In the genomic region with DNA sequence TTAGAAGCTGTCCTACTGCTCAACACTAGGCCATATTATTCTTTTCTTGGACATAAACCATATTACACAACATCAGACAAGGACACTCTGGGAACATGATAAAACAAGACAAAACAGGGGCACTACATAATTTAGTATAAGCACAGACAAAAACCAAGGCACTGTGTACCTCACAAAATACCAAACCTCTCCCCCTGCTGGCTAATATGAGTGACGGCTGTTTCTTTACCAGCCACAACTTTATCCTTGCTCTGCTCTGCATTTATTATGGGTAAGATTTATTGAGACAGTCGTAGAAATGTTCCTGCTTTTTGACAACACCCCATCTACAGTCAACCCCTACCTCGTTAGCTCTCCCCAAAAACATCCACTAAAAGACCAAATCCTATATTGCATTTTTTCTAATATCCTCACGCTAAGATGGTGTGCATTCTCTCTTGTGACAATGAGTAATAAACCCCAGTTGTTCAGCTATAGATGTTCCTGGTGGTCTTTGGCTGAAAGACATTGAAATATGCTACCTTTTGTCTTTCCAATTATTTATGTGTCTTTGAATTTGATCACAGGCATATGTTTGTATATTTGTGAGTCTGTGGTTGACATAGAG, we compare ENCODE assay signal across 9 cellular contexts. TPM values are rescaled to one million over a fixed set of nuclear protein-coding genes. Genes with fewer than 3 reads are reported as not detected.
A peak's percentile ranks its signal among the peaks of the same experiment; 100 is the strongest.
DNase-seq lines count a peak whose midpoint lies in the region; ATAC-seq, FAIRE-seq and TF ChIP-seq lines count a peak whose summit lies in the region.
"Had no signal": no experiment of that assay in that cellular context is flagged by ENCODE, and none has a peak within 500 bp of the region (broad histone marks: within the 10 kb centered on the region; RNA-seq: fewer than 3 reads in every experiment).

No MANE protein-coding gene starts in this region.

- WGBS in A549 (ENCODE audit: missing lambda C conversion rate): 39% methylated on average over 4 of the region's 4 CpGs
- WGBS in GM23248 (ENCODE audit: low coverage in 1 of 2, low lambda C conversion rate in 2 of 2, missing lambda C conversion rate in 2 of 2), 2 experiments: 53 to 57% methylated on average over 4 of the region's 4 CpGs

- no peaks in the 10 kb centered on the region for H3K79me2 ChIP-seq in GM23248 (ENCODE audit: insufficient read depth)

- ATAC-seq in A549 (peak; percentile 68 to 81; a peak in 4 of 6 replicates), HG02938 (IDR thresholded peaks at IDR 0.05; ENCODE audit: unreplicated experiment) (no peak), HG03280 (IDR thresholded peaks at IDR 0.05; ENCODE audit: unreplicated experiment) (no peak), GM18517 (IDR thresholded peaks at IDR 0.05; ENCODE audit: unreplicated experiment) (no peak)

- peak; percentile 42 for TF ChIP-seq CTCF in A549 (IDR thresholded peaks at IDR 0.05)

- H3K9me3 ChIP-seq in A549 (no peaks in the 10 kb centered on the region), GM23248 (ENCODE audit: low read depth) (no peaks in the 10 kb centered on the region)

- TF ChIP-seq POLR2A in A549 (IDR thresholded peaks at IDR 0.05; ENCODE audit: low read length): no peak

- H3K27me3 ChIP-seq in GM23248 (replicated peaks; ENCODE audit: insufficient read depth): no peaks in the 10 kb centered on the region

- H3K4me2 ChIP-seq in A549 (no peak overlapping the region), GM23248 (ENCODE audit: unreplicated experiment) (no peak overlapping the region)

- H2AFZ ChIP-seq in GM23248: no peak overlapping the region

- H3K9ac ChIP-seq in GM23248: no peak overlapping the region

- H3F3A ChIP-seq in GM23248 (ENCODE audit: insufficient read depth): no peaks in the 10 kb centered on the region

- TF ChIP-seq RAD21 in A549 (conservative IDR thresholded peaks at IDR 0.05 in 1 of 2, IDR thresholded peaks at IDR 0.05 in 1 of 2): peak in 1 of 2 experiments; percentile 24; a peak in 1 of 5 replicates

- in situ Hi-C loops in GM23248 (cut with MboI): no loop called here

- DNase-seq in A549 (ENCODE audit: low read depth in 1 of 2, low spot score in 1 of 2) (peak; percentile 16 to 27), GM23248 (peak; percentile 49), SKM-1 treated with dmso at 0.1 percent for 144 hours (lab: John Stamatoyannopoulos, UW; ENCODE audit: unreplicated experiment) (peak; percentile 17), germinal center (ENCODE audit: low spot score) (peak; percentile 39), cerebellum (ENCODE audit: low spot score) (no peak)

- no peaks in the 10 kb centered on the region for H3K9me2 ChIP-seq in GM23248 (ENCODE audit: insufficient read depth)

- no peak for FAIRE-seq in A549 (lab: Jason Lieb, UNC)

- H3K36me3 ChIP-seq in GM23248 (ENCODE audit: low read depth): no peaks in the 10 kb centered on the region

- no peak overlapping the region for H3K27ac ChIP-seq in A549
- H3K27ac ChIP-seq in GM23248: no peak overlapping the region

- no peaks in the 10 kb centered on the region for H4K20me1 ChIP-seq in GM23248 (ENCODE audit: insufficient read depth)

- H3K4me3 ChIP-seq in A549: no peak overlapping the region
- H3K4me3 ChIP-seq in GM23248: no peak overlapping the region

- TF ChIP-seq EP300 in A549 (IDR thresholded peaks at IDR 0.05): no peak

- POLR2A ChIA-PET in A549 (lab: Yijun Ruan, JAX): no interaction called here

- peaks cover 9% of the 10 kb centered on the region; the same call in 2 of the 3 replicates for H3K4me1 ChIP-seq in A549
- no peaks in the 10 kb centered on the region for H3K4me1 ChIP-seq in GM23248 (ENCODE audit: insufficient read depth)

- CTCF ChIA-PET in A549 (lab: Yijun Ruan, JAX): interaction anchor here (0.8 to 2.6 kb wide), 6 partner anchors 18 to 301 kb away, joined by 3 to 7 read pairs (median 3); no protein-coding TSS in a partner anchor

TF ChIP-seq in A549, 52 proteins besides CTCF, POLR2A, EP300 and RAD21:
- no peak for TF ChIP-seq CHD4 (IDR thresholded peaks at IDR 0.05; ENCODE audit: borderline replicate concordance)
- TF ChIP-seq EHF (CRISPR knock-in tag; IDR thresholded peaks at IDR 0.05): no peak
- peak; percentile 31; the same call in 1 of the 3 replicates for TF ChIP-seq SMC3 (IDR thresholded peaks at IDR 0.05)

RNA-seq across cellular contexts. Expression of gene POLR1H, which starts 23.8 kb away (rescaled TPM):
- polyA plus RNA-seq in A549 (2011; rRNA removed) (34.6 and 35.3 TPM in 2 replicates), A549 (2017; fragmentation: RNase III; extraction: RNeasy Plus Mini Kit Qiagen cat#74134 plus additional on column Dnase treatment) (24.8 to 26.1 TPM (median 25.5 TPM) in 3 replicates), GM23248 (2016; fragmentation: Nextera tagmentation; extraction: Ambion mirVana) (31.7 and 32.1 TPM in 2 replicates)
- 37.8 and 41.6 TPM in 2 replicates for polyA plus RNA-seq in A549 (2012; cell fraction: cytosol; rRNA removed)
- 27.4 and 32.3 TPM in 2 replicates for polyA plus RNA-seq in A549 (2012; cell fraction: nucleus; rRNA removed)
- 6.7 and 6.9 TPM in 2 replicates for polyA minus RNA-seq in A549 (2011; rRNA and poly(A)+ RNA removed)
- total RNA-seq in GM23248 (2014; rRNA removed; shearing (Covaris generic)): 19.2 and 21.9 TPM in 2 replicates
- 13.1 TPM for total RNA-seq in cerebellum

RNA-seq across cellular contexts. Expression of gene PPP1R11, which starts 29.7 kb away (rescaled TPM):
- polyA plus RNA-seq in A549 (2011; rRNA removed): 61.6 and 78.6 TPM in 2 replicates
- polyA plus RNA-seq in A549 (2012; cell fraction: cytosol; rRNA removed): 26.7 and 30.4 TPM in 2 replicates
- polyA plus RNA-seq in A549 (2012; cell fraction: nucleus; rRNA removed): 10.0 and 15.8 TPM in 2 replicates
- polyA plus RNA-seq in A549 (2017; fragmentation: RNase III; extraction: RNeasy Plus Mini Kit Qiagen cat#74134 plus additional on column Dnase treatment): 33.8 to 36.3 TPM (median 34.3 TPM) in 3 replicates
- polyA minus RNA-seq in A549 (2011; rRNA and poly(A)+ RNA removed): 24.9 and 31.1 TPM in 2 replicates
- 40.2 and 44.1 TPM in 2 replicates for total RNA-seq in GM23248 (2014; rRNA removed; shearing (Covaris generic))
- 77.5 and 83.1 TPM in 2 replicates for polyA plus RNA-seq in GM23248 (2016; fragmentation: Nextera tagmentation; extraction: Ambion mirVana)
- total RNA-seq in cerebellum: 15.2 TPM

RNA-seq across cellular contexts. Expression of gene RNF39, which starts 38.3 kb away (rescaled TPM):
- 0.05 TPM in 1 of 2 replicates, not detected in the other for polyA plus RNA-seq in A549 (2011; rRNA removed)
- not detected in 2 replicates for polyA plus RNA-seq in A549 (2012; cell fraction: cytosol; rRNA removed)
- polyA plus RNA-seq in A549 (2012; cell fraction: nucleus; rRNA removed): 0.02 TPM in 1 of 2 replicates, not detected in the other
- 0.07 TPM in 1 of 3 replicates, not detected in the others for polyA plus RNA-seq in A549 (2017; fragmentation: RNase III; extraction: RNeasy Plus Mini Kit Qiagen cat#74134 plus additional on column Dnase treatment)
- not detected in 2 replicates for polyA minus RNA-seq in A549 (2011; rRNA and poly(A)+ RNA removed)
- total RNA-seq in GM23248 (2014; rRNA removed; shearing (Covaris generic)): not detected in 2 replicates
- 0.21 and 0.30 TPM in 2 replicates for polyA plus RNA-seq in GM23248 (2016; fragmentation: Nextera tagmentation; extraction: Ambion mirVana)
- 0.18 TPM for total RNA-seq in cerebellum
- total RNA-seq: pulmonary artery endothelial cell had no signal

Comparison
In these comparisons a context has a peak if more than half of its experiments do, and no peak if none do; other contexts are left out.
1. ATAC-seq: peak in A549 (2 of 2); none in HG02938 (single experiment), HG03280 (single experiment) and GM18517 (single experiment).